Comparison of ENCODE assay signal across 8 cellular contexts in genomic region chr15:34101366-34102174, GRCh38. TPM values are rescaled to one million over a fixed set of nuclear protein-coding genes. Genes with fewer than 3 reads are reported as not detected.
A peak's percentile ranks its signal among the peaks of the same experiment; 100 is the strongest.
DNase-seq lines count a peak whose midpoint lies in the region; ATAC-seq and TF ChIP-seq lines count a peak whose summit lies in the region.

TSS of gene EMC7 (minus strand) at chr15:34101862. CDS start at chr15:34101839, 23 bp downstream.
TSS of gene PGBD4 (plus strand) at chr15:34102083. CDS start at chr15:34102532, 449 bp downstream.

- H3K27me3 Mint-ChIP-seq in WTC11 (ENCODE audit: low read depth): no peaks in the 10 kb centered on the region

- H3K36me3 Mint-ChIP-seq in WTC11: peaks cover 5% of the 10 kb centered on the region

- DNase-seq in AG08396 (ENCODE audit: low spot score) (peak; percentile 93), NCI-H2227 treated with DMSO at 0.1 percent for 48 hours (lab: John Stamatoyannopoulos, UW) (peak; percentile 95), WTC11 (ENCODE audit: low spot score) (peak; percentile 99), cardiac fibroblast (ENCODE audit: low read depth in 2 of 2) (peak; percentile 100), iPS-NIHi11 (ENCODE audit: low spot score) (peak; percentile 98)

- peak within 1 kb of the TSS; percentile 99 for H3K4me3 Mint-ChIP-seq in WTC11

- TF ChIP-seq POLR2A in GM18951 (IDR thresholded peaks at IDR 0.05; ENCODE audit: extremely low read depth, insufficient read depth, insufficient read length): peak; percentile 98

- H3K4me3 ChIP-seq in cardiac fibroblast (replicated peaks in 1 of 2; ENCODE audit: low read depth in 2 of 2, low read length in 2 of 2) (peak within 1 kb of the TSS; percentile 98 to 100), skin epidermis (peak within 1 kb of the TSS; percentile 84 to 96 (median 92))

- POLR2A ChIA-PET in WTC11 (lab: Charles Lee): interaction anchor here (0.7 to 1.2 kb wide), 5 partner anchors 9 to 265 kb away, joined by 3 read pairs; partner anchors contain the start of genes KATNBL1, LPCAT4, NOP10 and NUTM1

- H3K27ac Mint-ChIP-seq in WTC11: peak within 1 kb of the TSS; percentile 95

- in situ Hi-C loops in GM18951 (cut with MboI; ENCODE audit: low sequenced_read_pairs, unreplicated experiment): loop anchor here (10.0 to 25.0 kb wide), 2 partner anchors 113 to 261 kb away; partner anchors contain the start of genes KATNBL1 and LPCAT4

- CTCF ChIA-PET in WTC11 (lab: Charles Lee): interaction anchor here (1.1 to 1.5 kb wide), 2 partner anchors 8 to 108 kb away, joined by 10 to 15 read pairs; partner anchors contain the start of gene KATNBL1

- H3K27ac ChIP-seq in skin epidermis: peak within 1 kb of the TSS; percentile 34 to 94 (median 90)

- ATAC-seq in HG03175 (IDR thresholded peaks at IDR 0.05; ENCODE audit: unreplicated experiment): peak; percentile 99
- peak; percentile 98 for ATAC-seq in WTC11

- H3K9me3 Mint-ChIP-seq in WTC11: no peaks in the 10 kb centered on the region

- TF ChIP-seq CTCF in WTC11 (IDR thresholded peaks at IDR 0.05): no peak
- TF ChIP-seq CTCF in cardiac fibroblast (IDR thresholded peaks at IDR 0.05; ENCODE audit: low read depth, low read length): no peak

- H3K4me1 Mint-ChIP-seq in WTC11: peaks cover 11% of the 10 kb centered on the region

TF ChIP-seq in WTC11, 78 proteins besides CTCF, POLR2A, EP300 and RAD21 (continues in another document):
- TF ChIP-seq ATF6 (CRISPR knock-in tag; IDR thresholded peaks at IDR 0.05): no peak
- TF ChIP-seq CREM (CRISPR knock-in tag; IDR thresholded peaks at IDR 0.05): peak; percentile 99
- TF ChIP-seq ATF1 (CRISPR knock-in tag; IDR thresholded peaks at IDR 0.05): no peak; the same call in 1 of the 2 replicates
- no peak for TF ChIP-seq PREB (CRISPR knock-in tag; IDR thresholded peaks at IDR 0.05; ENCODE audit: borderline replicate concordance)
- TF ChIP-seq, protein P1, sequence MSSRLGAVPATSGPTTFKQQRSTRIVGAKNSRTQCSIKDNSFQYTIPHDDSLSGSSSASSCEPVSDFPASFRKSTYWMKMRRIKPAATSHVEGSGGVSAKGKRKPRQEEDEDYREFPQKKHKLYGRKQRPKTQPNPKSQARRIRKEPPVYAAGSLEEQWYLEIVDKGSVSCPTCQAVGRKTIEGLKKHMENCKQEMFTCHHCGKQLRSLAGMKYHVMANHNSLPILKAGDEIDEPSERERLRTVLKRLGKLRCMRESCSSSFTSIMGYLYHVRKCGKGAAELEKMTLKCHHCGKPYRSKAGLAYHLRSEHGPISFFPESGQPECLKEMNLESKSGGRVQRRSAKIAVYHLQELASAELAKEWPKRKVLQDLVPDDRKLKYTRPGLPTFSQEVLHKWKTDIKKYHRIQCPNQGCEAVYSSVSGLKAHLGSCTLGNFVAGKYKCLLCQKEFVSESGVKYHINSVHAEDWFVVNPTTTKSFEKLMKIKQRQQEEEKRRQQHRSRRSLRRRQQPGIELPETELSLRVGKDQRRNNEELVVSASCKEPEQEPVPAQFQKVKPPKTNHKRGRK (CRISPR knock-in tag; IDR thresholded peaks at IDR 0.05; ENCODE audit: borderline replicate concordance): no peak
- TF ChIP-seq, protein P2, sequence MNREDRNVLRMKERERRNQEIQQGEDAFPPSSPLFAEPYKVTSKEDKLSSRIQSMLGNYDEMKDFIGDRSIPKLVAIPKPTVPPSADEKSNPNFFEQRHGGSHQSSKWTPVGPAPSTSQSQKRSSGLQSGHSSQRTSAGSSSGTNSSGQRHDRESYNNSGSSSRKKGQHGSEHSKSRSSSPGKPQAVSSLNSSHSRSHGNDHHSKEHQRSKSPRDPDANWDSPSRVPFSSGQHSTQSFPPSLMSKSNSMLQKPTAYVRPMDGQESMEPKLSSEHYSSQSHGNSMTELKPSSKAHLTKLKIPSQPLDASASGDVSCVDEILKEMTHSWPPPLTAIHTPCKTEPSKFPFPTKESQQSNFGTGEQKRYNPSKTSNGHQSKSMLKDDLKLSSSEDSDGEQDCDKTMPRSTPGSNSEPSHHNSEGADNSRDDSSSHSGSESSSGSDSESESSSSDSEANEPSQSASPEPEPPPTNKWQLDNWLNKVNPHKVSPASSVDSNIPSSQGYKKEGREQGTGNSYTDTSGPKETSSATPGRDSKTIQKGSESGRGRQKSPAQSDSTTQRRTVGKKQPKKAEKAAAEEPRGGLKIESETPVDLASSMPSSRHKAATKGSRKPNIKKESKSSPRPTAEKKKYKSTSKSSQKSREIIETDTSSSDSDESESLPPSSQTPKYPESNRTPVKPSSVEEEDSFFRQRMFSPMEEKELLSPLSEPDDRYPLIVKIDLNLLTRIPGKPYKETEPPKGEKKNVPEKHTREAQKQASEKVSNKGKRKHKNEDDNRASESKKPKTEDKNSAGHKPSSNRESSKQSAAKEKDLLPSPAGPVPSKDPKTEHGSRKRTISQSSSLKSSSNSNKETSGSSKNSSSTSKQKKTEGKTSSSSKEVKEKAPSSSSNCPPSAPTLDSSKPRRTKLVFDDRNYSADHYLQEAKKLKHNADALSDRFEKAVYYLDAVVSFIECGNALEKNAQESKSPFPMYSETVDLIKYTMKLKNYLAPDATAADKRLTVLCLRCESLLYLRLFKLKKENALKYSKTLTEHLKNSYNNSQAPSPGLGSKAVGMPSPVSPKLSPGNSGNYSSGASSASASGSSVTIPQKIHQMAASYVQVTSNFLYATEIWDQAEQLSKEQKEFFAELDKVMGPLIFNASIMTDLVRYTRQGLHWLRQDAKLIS (CRISPR knock-in tag; IDR thresholded peaks at IDR 0.05; ENCODE audit: borderline replicate concordance): no peak
- TF ChIP-seq ZSCAN18 (CRISPR knock-in tag; IDR thresholded peaks at IDR 0.05): no peak
- TF ChIP-seq ATF2 (CRISPR knock-in tag; IDR thresholded peaks at IDR 0.05; ENCODE audit: borderline replicate concordance, low read depth): no peak
- TF ChIP-seq CREB1 (CRISPR knock-in tag; IDR thresholded peaks at IDR 0.05): peak; percentile 80
- no peak for TF ChIP-seq HMGA2 (CRISPR knock-in tag; IDR thresholded peaks at IDR 0.05)
- TF ChIP-seq KAT7 (CRISPR knock-in tag; IDR thresholded peaks at IDR 0.05; ENCODE audit: borderline replicate concordance): 0 out of 2 replicates have a peak, but pooled peaks have one; percentile 55

RNA-seq across cellular contexts. Expression of gene EMC7, which starts in this region (rescaled TPM):
- total RNA-seq in WTC11 (2021): 31.5 to 34.6 TPM (median 32.1 TPM) in 3 replicates

RNA-seq across cellular contexts. Expression of gene PGBD4, which starts in this region (rescaled TPM):
- 1.1 to 1.2 TPM (median 1.1 TPM) in 3 replicates for total RNA-seq in WTC11 (2021)

Comparison
In these comparisons a context has a peak if more than half of its experiments do, and no peak if none do; other contexts are left out.
1. Peak in every context shown above with its lines: DNase-seq, ATAC-seq, H3K4me3 ChIP-seq and H3K27ac ChIP-seq.